ENCODE assay signal across 9 cellular contexts in genomic region chr6:136927313-136927712, GRCh38. TPM values are rescaled to one million over a fixed set of nuclear protein-coding genes. Genes with fewer than 3 reads are reported as not detected.
DNase-seq lines count a peak whose midpoint lies in the region; ATAC-seq and TF ChIP-seq lines count a peak whose summit lies in the region.
"Had no signal": no experiment of that assay in that cellular context is flagged by ENCODE, and none has a peak within 500 bp of the region (broad histone marks: within the 10 kb centered on the region; RNA-seq: fewer than 3 reads in every experiment).

No MANE protein-coding gene starts in this region.

- no peaks in the 10 kb centered on the region for H3K9me2 ChIP-seq in Loucy (replicated peaks; ENCODE audit: low read depth, low read length)

- TF ChIP-seq CTCF in cardiac muscle cell (IDR thresholded peaks at IDR 0.05; ENCODE audit: low read depth, low read length) (peak; percentile 34), right atrium auricular region (IDR thresholded peaks at IDR 0.05) (peak in 1 of 2 donors; percentile 37), Loucy (conservative IDR thresholded peaks at IDR 0.05; ENCODE audit: low read length) (peak; percentile 65), choroid plexus epithelial cell (conservative IDR thresholded peaks at IDR 0.05; ENCODE audit: low read depth, low read length) (peak; percentile 70)

- H3K27ac ChIP-seq in cardiac muscle cell: no peak overlapping the region
- H3K27ac ChIP-seq in right atrium auricular region: no peak overlapping the region

- no peak overlapping the region for H3K4me3 ChIP-seq in cardiac muscle cell
- H3K4me3 ChIP-seq in right atrium auricular region: no peak overlapping the region
- H3K4me3 ChIP-seq in Loucy (ENCODE audit: low read length, poor library complexity, severe bottlenecking): no peak overlapping the region
- no peak overlapping the region for H3K4me3 ChIP-seq in choroid plexus epithelial cell (ENCODE audit: low read depth, low read length)

- H3K27me3 ChIP-seq in cardiac muscle cell: peaks cover 39% of the 10 kb centered on the region
- H3K27me3 ChIP-seq in right atrium auricular region: peaks cover 4 to 10% of the 10 kb centered on the region in 2 donors
- no peaks in the 10 kb centered on the region for H3K27me3 ChIP-seq in Loucy (ENCODE audit: insufficient read depth, low read length, poor library complexity, severe bottlenecking)

- no peak overlapping the region for H3K9ac ChIP-seq in Loucy (ENCODE audit: low read depth, low read length, poor library complexity, severe bottlenecking)

- ATAC-seq in stimulated activated naive CD8-positive, alpha-beta T cell treated with anti-CD3 and anti-CD28 coated beads, Interleukin-15, Interleukin-2, amounts not matched to agents 100 U/mL and 50 U/mL, for 24 hours: peak; percentile 60
- no peak for ATAC-seq in HG03571 (IDR thresholded peaks at IDR 0.05; ENCODE audit: unreplicated experiment)

- H2AFZ ChIP-seq in Loucy (ENCODE audit: low read length): no peak overlapping the region

- H3F3A ChIP-seq in Loucy (ENCODE audit: low read depth): no peaks in the 10 kb centered on the region

- DNase-seq in cardiac muscle cell (ENCODE audit: low read depth in 1 of 2, low spot score in 1 of 2) (peak in 1 of 2 donors; percentile 25), right atrium auricular region (ENCODE audit: low spot score) (no peak), choroid plexus epithelial cell (ENCODE audit: low read depth) (peak; percentile 53), AG20443 (ENCODE audit: low spot score) (no peak), DMS153 treated with DMSO at 0.1 percent for 48 hours (lab: John Stamatoyannopoulos, UW; ENCODE audit: unreplicated experiment) (no peak)
- DNase-seq in stimulated activated naive CD8-positive, alpha-beta T cell treated with anti-CD3 and anti-CD28 coated beads, Interleukin-15, Interleukin-2, amounts not matched to agents 100 U/mL and 50 U/mL, for 24 hours: peak; percentile 14
- DNase-seq: effector CD8-positive, alpha-beta T cell had no signal

- no peak overlapping the region for H3K4me2 ChIP-seq in Loucy (ENCODE audit: low read depth, low read length, poor library complexity, severe bottlenecking)

- H3K9me3 ChIP-seq in cardiac muscle cell (ENCODE audit: low read depth) (no peaks in the 10 kb centered on the region), right atrium auricular region (no peaks in the 10 kb centered on the region), Loucy (ENCODE audit: insufficient read depth, low read depth, low read length) (no peaks in the 10 kb centered on the region)

- no peaks in the 10 kb centered on the region for H3K36me3 ChIP-seq in cardiac muscle cell
- H3K36me3 ChIP-seq in right atrium auricular region: no peaks in the 10 kb centered on the region
- no peaks in the 10 kb centered on the region for H3K36me3 ChIP-seq in Loucy (ENCODE audit: insufficient read depth, low read length)

- H4K20me1 ChIP-seq in Loucy (ENCODE audit: insufficient read depth, low read length, poor library complexity, severe bottlenecking): no peaks in the 10 kb centered on the region

- no peaks in the 10 kb centered on the region for H3K79me2 ChIP-seq in Loucy (ENCODE audit: insufficient read depth, low read length)

- H3K4me1 ChIP-seq in cardiac muscle cell (ENCODE audit: low read depth): no peaks in the 10 kb centered on the region
- peaks cover 0 to 12% of the 10 kb centered on the region in 2 donors for H3K4me1 ChIP-seq in right atrium auricular region
- no peaks in the 10 kb centered on the region for H3K4me1 ChIP-seq in Loucy (ENCODE audit: insufficient read depth, low read length, poor library complexity, severe bottlenecking)

RNA-seq across cellular contexts. Expression of gene SLC35D3, which starts 5.2 kb away (rescaled TPM):
- total RNA-seq in cardiac muscle cell: 0.74 and 2.4 TPM in 2 replicates
- 1.3 and 3.8 TPM in 2 replicates for polyA plus RNA-seq in cardiac muscle cell
- total RNA-seq in right atrium auricular region: not detected

Comparison
In these comparisons a context has a peak if more than half of its experiments do, and no peak if none do; other contexts are left out.
1. DNase-seq: peak in choroid plexus epithelial cell (single experiment) and stimulated activated naive CD8-positive, alpha-beta T cell treated with anti-CD3 and anti-CD28 coated beads, Interleukin-15, Interleukin-2, amounts not matched to agents 100 U/mL and 50 U/mL, for 24 hours (single experiment); none in right atrium auricular region (single experiment), AG20443 (single experiment) and DMS153 treated with DMSO at 0.1 percent for 48 hours (single experiment).